Comparison of ENCODE assay signal across 35 cellular contexts in the genomic region with DNA sequence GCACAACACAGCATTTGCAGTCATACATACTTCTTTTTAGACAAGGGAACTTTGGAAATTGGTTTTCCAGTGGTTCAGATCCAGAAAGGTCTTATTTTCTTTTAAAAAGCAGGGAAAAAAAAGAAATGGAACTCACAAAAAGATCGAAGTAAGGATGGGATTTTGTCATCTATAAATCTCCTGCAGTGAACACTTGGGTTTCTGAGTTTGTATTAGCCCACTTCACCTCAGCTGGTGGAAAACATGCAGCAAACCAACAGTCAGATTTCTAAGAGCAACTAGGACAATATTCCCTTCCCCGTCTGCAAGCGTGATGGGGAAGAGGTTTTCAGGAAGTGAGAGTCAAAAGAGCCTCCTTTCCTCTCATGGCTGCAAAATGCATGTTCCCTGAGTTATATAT. TPM values are rescaled to one million over a fixed set of nuclear protein-coding genes. Genes with fewer than 3 reads are reported as not detected.
"Had no signal": no experiment of that assay in that cellular context is flagged by ENCODE, and none has a peak within 500 bp of the region (broad histone marks: within the 10 kb centered on the region; RNA-seq: fewer than 3 reads in every experiment).

No MANE protein-coding gene starts in this region.

- H3K9me3 ChIP-seq: gastrocnemius medialis, left lung, lower lobe of right lung, neutrophil, ovary, right lobe of liver, thyroid gland, upper lobe of left lung, vagina had no signal

- H3K4me1 Mint-ChIP-seq: activated CD4-positive, alpha-beta memory T cell treated with anti-CD3 and anti-CD28 coated beads, Interleukin-2, amount 10 ng/mL, durations not matched to agents 7 days and 5 days; activated CD4-positive, alpha-beta T cell treated with anti-CD3 and anti-CD28 coated beads, Interleukin-2, amount 10 ng/mL, durations not matched to agents 7 days and 5 days; activated naive CD4-positive, alpha-beta T cell treated with anti-CD3 and anti-CD28 coated beads, Interleukin-2, amount 10 ng/mL, durations not matched to agents 7 days and 5 days; activated naive CD8-positive, alpha-beta T cell treated with anti-CD3 and anti-CD28 coated beads, Interleukin-2, amount 10 ng/mL, durations not matched to agents 7 days and 5 days; stimulated activated effector memory CD8-positive, alpha-beta T cell treated with anti-CD3 and anti-CD28 coated beads, Interleukin-12 subunit alpha, Interleukin-12 subunit beta, amount 100 ng/mL, for 72 hours had no signal

- H3K4me3 Mint-ChIP-seq: activated CD4-positive, alpha-beta memory T cell treated with anti-CD3 and anti-CD28 coated beads, Interleukin-2, amount 10 ng/mL, durations not matched to agents 7 days and 5 days; activated CD4-positive, alpha-beta T cell treated with anti-CD3 and anti-CD28 coated beads, Interleukin-2, amount 10 ng/mL, durations not matched to agents 7 days and 5 days; activated naive CD4-positive, alpha-beta T cell treated with anti-CD3 and anti-CD28 coated beads, Interleukin-2, amount 10 ng/mL, durations not matched to agents 7 days and 5 days; activated naive CD8-positive, alpha-beta T cell treated with anti-CD3 and anti-CD28 coated beads, Interleukin-2, amount 10 ng/mL, durations not matched to agents 7 days and 5 days; activated T-cell treated with anti-CD3 and anti-CD28 coated beads, Interleukin-2, amount 50 U/mL, for 24 hours; effector memory CD8-positive, alpha-beta T cell; natural killer cell treated with Interleukin-12 subunit alpha and Interleukin-12 subunit beta and Interleukin-15 and Interleukin-18, amount 100 ng/mL, for 72 hours; stimulated activated effector memory CD8-positive, alpha-beta T cell treated with anti-CD3 and anti-CD28 coated beads, Interleukin-12 subunit alpha, Interleukin-12 subunit beta, amount 100 ng/mL, for 72 hours; stimulated activated naive CD8-positive, alpha-beta T cell treated with anti-CD3 and anti-CD28 coated beads, Interleukin-15, Interleukin-2, amounts not matched to agents 100 ng/mL and 50 ng/mL, for 24 hours had no signal

- H3K4me3 ChIP-seq: coronary artery, gastrocnemius medialis, left lung, lower lobe of right lung, ovary, right lobe of liver, thyroid gland, upper lobe of left lung, vagina had no signal

- H3K36me3 Mint-ChIP-seq: activated naive CD4-positive, alpha-beta T cell treated with anti-CD3 and anti-CD28 coated beads, Interleukin-2, amount 10 ng/mL, durations not matched to agents 7 days and 5 days; activated naive CD8-positive, alpha-beta T cell treated with anti-CD3 and anti-CD28 coated beads, Interleukin-2, amount 10 ng/mL, durations not matched to agents 7 days and 5 days; natural killer cell treated with Interleukin-12 subunit alpha and Interleukin-12 subunit beta and Interleukin-15 and Interleukin-18, amount 100 ng/mL, for 72 hours; stimulated activated effector memory CD8-positive, alpha-beta T cell treated with anti-CD3 and anti-CD28 coated beads, Interleukin-12 subunit alpha, Interleukin-12 subunit beta, amount 100 ng/mL, for 72 hours had no signal

- H3K4me1 ChIP-seq: gastrocnemius medialis, left lung, lower lobe of right lung, right lobe of liver, thyroid gland, upper lobe of left lung, vagina had no signal

- H3K27ac ChIP-seq: brain microvascular endothelial cell, coronary artery, gastrocnemius medialis, left lung, lower lobe of right lung, neutrophil, ovary, right lobe of liver, thyroid gland, upper lobe of left lung, vagina had no signal

- H3K27me3 Mint-ChIP-seq: activated CD4-positive, alpha-beta memory T cell treated with anti-CD3 and anti-CD28 coated beads, Interleukin-2, amount 10 ng/mL, durations not matched to agents 7 days and 5 days; effector memory CD8-positive, alpha-beta T cell had no signal

- H3K27ac Mint-ChIP-seq: activated CD4-positive, alpha-beta memory T cell treated with anti-CD3 and anti-CD28 coated beads, Interleukin-2, amount 10 ng/mL, durations not matched to agents 7 days and 5 days; activated CD4-positive, alpha-beta T cell treated with anti-CD3 and anti-CD28 coated beads, Interleukin-2, amount 10 ng/mL, durations not matched to agents 7 days and 5 days; activated naive CD4-positive, alpha-beta T cell treated with anti-CD3 and anti-CD28 coated beads, Interleukin-2, amount 10 ng/mL, durations not matched to agents 7 days and 5 days; activated naive CD8-positive, alpha-beta T cell treated with anti-CD3 and anti-CD28 coated beads, Interleukin-2, amount 10 ng/mL, durations not matched to agents 7 days and 5 days; activated T-cell treated with anti-CD3 and anti-CD28 coated beads, Interleukin-2, amount 50 U/mL, for 24 hours; effector memory CD8-positive, alpha-beta T cell; natural killer cell treated with Interleukin-12 subunit alpha and Interleukin-12 subunit beta and Interleukin-15 and Interleukin-18, amount 100 ng/mL, for 72 hours; progenitor cell of endocrine pancreas; stimulated activated effector memory CD8-positive, alpha-beta T cell treated with anti-CD3 and anti-CD28 coated beads, Interleukin-12 subunit alpha, Interleukin-12 subunit beta, amount 100 ng/mL, for 72 hours; stimulated activated naive CD8-positive, alpha-beta T cell treated with anti-CD3 and anti-CD28 coated beads, Interleukin-15, Interleukin-2, amounts not matched to agents 100 ng/mL and 50 ng/mL, for 24 hours had no signal

- H3K36me3 ChIP-seq: brain microvascular endothelial cell, gastrocnemius medialis, left lung, lower lobe of right lung, neutrophil, ovary, right lobe of liver, thyroid gland, upper lobe of left lung, vagina had no signal

- H3K9me3 Mint-ChIP-seq: activated CD4-positive, alpha-beta memory T cell treated with anti-CD3 and anti-CD28 coated beads, Interleukin-2, amount 10 ng/mL, durations not matched to agents 7 days and 5 days; activated CD4-positive, alpha-beta T cell treated with anti-CD3 and anti-CD28 coated beads, Interleukin-2, amount 10 ng/mL, durations not matched to agents 7 days and 5 days; activated naive CD4-positive, alpha-beta T cell treated with anti-CD3 and anti-CD28 coated beads, Interleukin-2, amount 10 ng/mL, durations not matched to agents 7 days and 5 days; activated naive CD8-positive, alpha-beta T cell treated with anti-CD3 and anti-CD28 coated beads, Interleukin-2, amount 10 ng/mL, durations not matched to agents 7 days and 5 days; activated T-cell treated with anti-CD3 and anti-CD28 coated beads, Interleukin-2, amount 50 U/mL, for 24 hours; effector memory CD8-positive, alpha-beta T cell; natural killer cell treated with Interleukin-12 subunit alpha and Interleukin-12 subunit beta and Interleukin-15 and Interleukin-18, amount 100 ng/mL, for 72 hours; stimulated activated effector memory CD8-positive, alpha-beta T cell treated with anti-CD3 and anti-CD28 coated beads, Interleukin-12 subunit alpha, Interleukin-12 subunit beta, amount 100 ng/mL, for 72 hours; stimulated activated naive CD8-positive, alpha-beta T cell treated with anti-CD3 and anti-CD28 coated beads, Interleukin-15, Interleukin-2, amounts not matched to agents 100 ng/mL and 50 ng/mL, for 24 hours had no signal

- DNase-seq: activated CD4-positive, alpha-beta memory T cell treated with anti-CD3 and anti-CD28 coated beads, Interleukin-2, amount 10 ng/mL, durations not matched to agents 7 days and 5 days; activated CD4-positive, alpha-beta T cell treated with anti-CD3 and anti-CD28 coated beads, Interleukin-2, amount 10 ng/mL, durations not matched to agents 7 days and 5 days; activated CD4-positive, CD25-positive, alpha-beta regulatory T cell treated with anti-CD3 and anti-CD28 coated beads, Interleukin-2, amount 50 U/mL, for 72 hours; activated CD8-positive, alpha-beta memory T cell treated with anti-CD3 and anti-CD28 coated beads, Interleukin-2, amount 50 U/mL, for 48 hours; activated gamma-delta T cell; activated naive CD4-positive, alpha-beta T cell treated with anti-CD3 and anti-CD28 coated beads, Interleukin-2, amount 10 ng/mL, durations not matched to agents 7 days and 5 days; activated naive CD8-positive, alpha-beta T cell treated with anti-CD3 and anti-CD28 coated beads, Interleukin-2, amount 10 ng/mL, durations not matched to agents 7 days and 5 days; activated T-cell treated with anti-CD3 and anti-CD28 coated beads, Interleukin-2, amount 50 U/mL, for 24 hours; brain microvascular endothelial cell; effector memory CD8-positive, alpha-beta T cell; erythroblast; gastrocnemius medialis; glutamatergic neuron; left lung; lower lobe of right lung; mesenchymal stem cell; ovary; right lobe of liver; small intestine; stimulated activated CD4-positive, alpha-beta T cell treated with anti-CD3 and anti-CD28 coated beads, Interleukin-4, amount 100 ng/mL, for 24 hours; T1000; thyroid gland; upper lobe of left lung had no signal

- H3K27me3 ChIP-seq: brain microvascular endothelial cell, ovary, right lobe of liver, thyroid gland, upper lobe of left lung, vagina had no signal

RNA-seq across cellular contexts. Expression of gene MYF5, which starts 4.6 kb away (rescaled TPM):
- total RNA-seq: activated CD4-positive, alpha-beta memory T cell treated with anti-CD3 and anti-CD28 coated beads, Interleukin-2, amount 10 ng/mL, durations not matched to agents 7 days and 5 days; activated CD4-positive, alpha-beta T cell treated with anti-CD3 and anti-CD28 coated beads, Interleukin-2, amount 10 ng/mL, durations not matched to agents 7 days and 5 days; activated naive CD8-positive, alpha-beta T cell treated with anti-CD3 and anti-CD28 coated beads, Interleukin-2, amount 10 ng/mL, durations not matched to agents 7 days and 5 days; astrocyte; cardiac septum; cerebellum; left lung; lower lobe of right lung; natural killer cell treated with Interleukin-12 subunit alpha and Interleukin-12 subunit beta and Interleukin-15 and Interleukin-18, amount 100 ng/mL, for 72 hours; ovary; progenitor cell of endocrine pancreas; renal cortical epithelial cell; right lobe of liver; subcutaneous adipose tissue; thyroid gland; upper lobe of left lung; vagina had no signal

RNA-seq across cellular contexts. Expression of gene MYF6, which starts 13.9 kb away (rescaled TPM):
- total RNA-seq: activated CD4-positive, alpha-beta memory T cell treated with anti-CD3 and anti-CD28 coated beads, Interleukin-2, amount 10 ng/mL, durations not matched to agents 7 days and 5 days; activated CD4-positive, alpha-beta T cell treated with anti-CD3 and anti-CD28 coated beads, Interleukin-2, amount 10 ng/mL, durations not matched to agents 7 days and 5 days; activated naive CD8-positive, alpha-beta T cell treated with anti-CD3 and anti-CD28 coated beads, Interleukin-2, amount 10 ng/mL, durations not matched to agents 7 days and 5 days; astrocyte; left lung; lower lobe of right lung; natural killer cell treated with Interleukin-12 subunit alpha and Interleukin-12 subunit beta and Interleukin-15 and Interleukin-18, amount 100 ng/mL, for 72 hours; ovary; progenitor cell of endocrine pancreas; renal cortical epithelial cell; subcutaneous adipose tissue; thyroid gland; upper lobe of left lung; vagina had no signal
